In genomic region chr19:46784262-46785053, GRCh38 we compare ENCODE assay signal across 1 cellular context.
TF ChIP-seq lines count a peak whose summit lies in the region.

No MANE protein-coding gene starts in this region.

TF ChIP-seq in HepG2, 621 proteins besides CTCF, POLR2A, EP300 and RAD21 (continued from another document):
- no peak for TF ChIP-seq RERE (CRISPR knock-in tag; IDR thresholded peaks at IDR 0.05; ENCODE audit: low read depth)
- no peak for TF ChIP-seq ZNF383 (CRISPR knock-in tag; IDR thresholded peaks at IDR 0.05; ENCODE audit: borderline replicate concordance)
- TF ChIP-seq ZNF607 (CRISPR knock-in tag; IDR thresholded peaks at IDR 0.05; ENCODE audit: borderline replicate concordance) = no peak
- TF ChIP-seq ZNF639 (CRISPR knock-in tag; conservative IDR thresholded peaks at IDR 0.05) = no peak
- peak; percentile 40; the same call in 1 of the 2 replicates for TF ChIP-seq MXD3 (CRISPR knock-in tag; IDR thresholded peaks at IDR 0.05)
- no peak for TF ChIP-seq IRX3 (CRISPR knock-in tag; IDR thresholded peaks at IDR 0.05; ENCODE audit: borderline replicate concordance, low read depth)
- TF ChIP-seq PRPF4 (IDR thresholded peaks at IDR 0.05; ENCODE audit: low read depth, low read length, poor library complexity, severe bottlenecking) = no peak
- no peak for TF ChIP-seq AKNA (CRISPR knock-in tag; IDR thresholded peaks at IDR 0.05; ENCODE audit: borderline replicate concordance)
- 0 out of 2 replicates have a peak, but pooled peaks have one; percentile 49 for TF ChIP-seq ZNF280D (CRISPR knock-in tag; IDR thresholded peaks at IDR 0.05)
- no peak; the same call in 1 of the 2 replicates for TF ChIP-seq MZF1 (CRISPR knock-in tag; IDR thresholded peaks at IDR 0.05; ENCODE audit: borderline replicate concordance)
- no peak for TF ChIP-seq MAFK (conservative IDR thresholded peaks at IDR 0.05 in 1 of 2, IDR thresholded peaks at IDR 0.05 in 1 of 2; ENCODE audit: low read length in 2 of 2)
- TF ChIP-seq ZNF235 (CRISPR knock-in tag; IDR thresholded peaks at IDR 0.05; ENCODE audit: borderline replicate concordance) = no peak
- TF ChIP-seq STAT6 (CRISPR knock-in tag; IDR thresholded peaks at IDR 0.05; ENCODE audit: borderline replicate concordance) = no peak
- TF ChIP-seq ZNF780A (CRISPR knock-in tag; IDR thresholded peaks at IDR 0.05) = peak; percentile 61; the same call in 1 of the 2 replicates
- no peak for TF ChIP-seq ZNF549 (CRISPR knock-in tag; IDR thresholded peaks at IDR 0.05)
- no peak for TF ChIP-seq ZHX1 (CRISPR knock-in tag; IDR thresholded peaks at IDR 0.05; ENCODE audit: low read depth)
- no peak for TF ChIP-seq BRCA1 (CRISPR knock-in tag; IDR thresholded peaks at IDR 0.05)
